15 cellular contexts compared by ENCODE assay signal in genomic region chr2:170481201-170481600, GRCh38.
DNase-seq lines count a peak whose midpoint lies in the region; ATAC-seq and TF ChIP-seq lines count a peak whose summit lies in the region.
"Had no signal": no experiment of that assay in that cellular context is flagged by ENCODE, and none has a peak within 500 bp of the region (broad histone marks: within the 10 kb centered on the region; RNA-seq: fewer than 3 reads in every experiment).

No MANE protein-coding gene starts in this region.

- H3K27me3 ChIP-seq in colonic mucosa = no peaks in the 10 kb centered on the region
- H3K27me3 ChIP-seq: BLaER1 had no signal

- H3K4me1 ChIP-seq in colonic mucosa = no peaks in the 10 kb centered on the region
- H3K4me1 ChIP-seq: BLaER1 had no signal

- H3K36me3 Mint-ChIP-seq in activated T-cell treated with anti-CD3 and anti-CD28 coated beads, Interleukin-2, amount 50 U/mL, for 72 hours (ENCODE audit: insufficient read depth in 2 of 2) = peaks cover 0 to 3% of the 10 kb centered on the region in 2 donors
- no peaks in the 10 kb centered on the region for H3K36me3 Mint-ChIP-seq in activated T-cell treated with anti-CD3 and anti-CD28 coated beads, Interleukin-2, amount 50 U/mL, for 4 hours (ENCODE audit: insufficient read depth)
- H3K36me3 Mint-ChIP-seq in stimulated activated effector memory CD8-positive, alpha-beta T cell treated with anti-CD3 and anti-CD28 coated beads, Interleukin-12 subunit alpha, Interleukin-12 subunit beta, amount 100 ng/mL, for 72 hours = no peaks in the 10 kb centered on the region
- H3K36me3 Mint-ChIP-seq: CD8-positive, alpha-beta memory T cell had no signal

- TF ChIP-seq CTCF in colonic mucosa (IDR thresholded peaks at IDR 0.05) = no peak

- peaks cover 17% of the 10 kb centered on the region for H3K27me3 Mint-ChIP-seq in activated T-cell treated with anti-CD3 and anti-CD28 coated beads, Interleukin-2, amount 50 U/mL, for 72 hours (ENCODE audit: low read depth)
- peaks cover 2% of the 10 kb centered on the region for H3K27me3 Mint-ChIP-seq in activated T-cell treated with anti-CD3 and anti-CD28 coated beads, Interleukin-2, amount 50 U/mL, for 4 hours (ENCODE audit: low read depth)

- H3K27ac ChIP-seq in colonic mucosa = no peak overlapping the region
- H3K27ac ChIP-seq: BLaER1 had no signal

- no peaks in the 10 kb centered on the region for H3K9me3 Mint-ChIP-seq in activated T-cell treated with anti-CD3 and anti-CD28 coated beads, Interleukin-2, amount 50 U/mL, for 72 hours
- no peaks in the 10 kb centered on the region for H3K9me3 Mint-ChIP-seq in activated T-cell treated with anti-CD3 and anti-CD28 coated beads, Interleukin-2, amount 50 U/mL, for 4 hours
- no peaks in the 10 kb centered on the region for H3K9me3 Mint-ChIP-seq in stimulated activated effector memory CD8-positive, alpha-beta T cell treated with anti-CD3 and anti-CD28 coated beads, Interleukin-12 subunit alpha, Interleukin-12 subunit beta, amount 100 ng/mL, for 72 hours
- H3K9me3 Mint-ChIP-seq: CD8-positive, alpha-beta memory T cell; H9 had no signal

- no peak overlapping the region for H3K9ac ChIP-seq in colonic mucosa (ENCODE audit: low read depth in 2 of 2, low read length in 2 of 2)
- H3K9ac ChIP-seq: BLaER1 had no signal

- H3K4me1 Mint-ChIP-seq in activated T-cell treated with anti-CD3 and anti-CD28 coated beads, Interleukin-2, amount 50 U/mL, for 72 hours (ENCODE audit: low read depth) = peaks cover 4% of the 10 kb centered on the region
- no peaks in the 10 kb centered on the region for H3K4me1 Mint-ChIP-seq in activated T-cell treated with anti-CD3 and anti-CD28 coated beads, Interleukin-2, amount 50 U/mL, for 4 hours (ENCODE audit: low read depth)
- no peaks in the 10 kb centered on the region for H3K4me1 Mint-ChIP-seq in stimulated activated effector memory CD8-positive, alpha-beta T cell treated with anti-CD3 and anti-CD28 coated beads, Interleukin-12 subunit alpha, Interleukin-12 subunit beta, amount 100 ng/mL, for 72 hours
- H3K4me1 Mint-ChIP-seq: CD8-positive, alpha-beta memory T cell had no signal

- H3K4me3 ChIP-seq in colonic mucosa = no peak overlapping the region
- H3K4me3 ChIP-seq: BLaER1 had no signal

- ATAC-seq in activated T-cell treated with anti-CD3 and anti-CD28 coated beads, Interleukin-2, amount 50 U/mL, for 72 hours (replicated peaks in 1 of 2) = peak; percentile 68 to 75
- ATAC-seq in activated T-cell treated with anti-CD3 and anti-CD28 coated beads, Interleukin-2, amount 50 U/mL, for 4 hours = no peak
- peak; percentile 48 for ATAC-seq in stimulated activated effector memory CD8-positive, alpha-beta T cell treated with anti-CD3 and anti-CD28 coated beads, Interleukin-12 subunit alpha, Interleukin-12 subunit beta, amount 100 ng/mL, for 72 hours

- no peak overlapping the region for H3K4me3 Mint-ChIP-seq in activated T-cell treated with anti-CD3 and anti-CD28 coated beads, Interleukin-2, amount 50 U/mL, for 72 hours
- H3K4me3 Mint-ChIP-seq in activated T-cell treated with anti-CD3 and anti-CD28 coated beads, Interleukin-2, amount 50 U/mL, for 4 hours = no peak overlapping the region
- H3K4me3 Mint-ChIP-seq in stimulated activated effector memory CD8-positive, alpha-beta T cell treated with anti-CD3 and anti-CD28 coated beads, Interleukin-12 subunit alpha, Interleukin-12 subunit beta, amount 100 ng/mL, for 72 hours = no peak overlapping the region
- H3K4me3 Mint-ChIP-seq: CD8-positive, alpha-beta memory T cell; H9 had no signal

- DNase-seq in activated T-cell treated with anti-CD3 and anti-CD28 coated beads, Interleukin-2, amount 50 U/mL, for 72 hours = peak; percentile 12 to 26
- no peak for DNase-seq in activated T-cell treated with anti-CD3 and anti-CD28 coated beads, Interleukin-2, amount 50 U/mL, for 4 hours
- peak; percentile 3 for DNase-seq in colonic mucosa
- peak in 1 of 2 donors; percentile 50 for DNase-seq in stimulated activated effector memory CD8-positive, alpha-beta T cell treated with anti-CD3 and anti-CD28 coated beads, Interleukin-12 subunit alpha, Interleukin-12 subunit beta, amount 100 ng/mL, for 72 hours (ENCODE audit: low spot score in 2 of 2)
- DNase-seq in SW 1271 (lab: John Stamatoyannopoulos, UW) = no peak
- no peak for DNase-seq in central memory CD4-positive, alpha-beta T cell
- DNase-seq in foreskin melanocyte = no peak
- DNase-seq: 8988T; AML-193; Caco-2; CD8-positive, alpha-beta memory T cell; GF-D8; GOT3; H9 had no signal

- no peak overlapping the region for H3K27ac Mint-ChIP-seq in activated T-cell treated with anti-CD3 and anti-CD28 coated beads, Interleukin-2, amount 50 U/mL, for 72 hours
- no peak overlapping the region for H3K27ac Mint-ChIP-seq in stimulated activated effector memory CD8-positive, alpha-beta T cell treated with anti-CD3 and anti-CD28 coated beads, Interleukin-12 subunit alpha, Interleukin-12 subunit beta, amount 100 ng/mL, for 72 hours
- H3K27ac Mint-ChIP-seq: CD8-positive, alpha-beta memory T cell; H9 had no signal

- no peaks in the 10 kb centered on the region for H3K9me3 ChIP-seq in colonic mucosa
- H3K9me3 ChIP-seq: BLaER1, Caco-2 had no signal

- intact Hi-C loops in colonic mucosa (cut with DNase I) = loop anchor here (10.0 kb wide), 1 partner anchor 334 kb away; the partner anchor contains the start of gene GAD1

- no peaks in the 10 kb centered on the region for H3K36me3 ChIP-seq in colonic mucosa
- H3K36me3 ChIP-seq: BLaER1 had no signal

Comparison
In these comparisons a context has a peak if more than half of its experiments do, and no peak if none do; other contexts are left out.
1. ATAC-seq: peak in activated T-cell treated with anti-CD3 and anti-CD28 coated beads, Interleukin-2, amount 50 U/mL, for 72 hours (2 of 2) and stimulated activated effector memory CD8-positive, alpha-beta T cell treated with anti-CD3 and anti-CD28 coated beads, Interleukin-12 subunit alpha, Interleukin-12 subunit beta, amount 100 ng/mL, for 72 hours (single experiment); none in activated T-cell treated with anti-CD3 and anti-CD28 coated beads, Interleukin-2, amount 50 U/mL, for 4 hours (0 of 2).
2. DNase-seq: peak in activated T-cell treated with anti-CD3 and anti-CD28 coated beads, Interleukin-2, amount 50 U/mL, for 72 hours (2 of 2) and colonic mucosa (single experiment); none in activated T-cell treated with anti-CD3 and anti-CD28 coated beads, Interleukin-2, amount 50 U/mL, for 4 hours (single experiment), SW 1271 (0 of 2), central memory CD4-positive, alpha-beta T cell (single experiment) and foreskin melanocyte (single experiment).